Comparison of ENCODE assay signal across 1 cellular context in genomic region chr16:22193134-22193411, GRCh38.
TF ChIP-seq lines count a peak whose summit lies in the region.

No MANE protein-coding gene starts in this region.

TF ChIP-seq in HepG2, 621 proteins besides CTCF, POLR2A, EP300 and RAD21 (continues in another document):
- TF ChIP-seq REXO4 (CRISPR knock-in tag; IDR thresholded peaks at IDR 0.05; ENCODE audit: borderline replicate concordance) (no peak), MED1 (CRISPR knock-in tag; IDR thresholded peaks at IDR 0.05) (no peak), ZMYM3 (CRISPR knock-in tag; IDR thresholded peaks at IDR 0.05) (peak; percentile 31; the same call in 1 of the 2 replicates), ZNF615 (CRISPR knock-in tag; IDR thresholded peaks at IDR 0.05; ENCODE audit: borderline replicate concordance) (no peak), NR2F6 (IDR thresholded peaks at IDR 0.05) (no peak), NR2F6 (CRISPR knock-in tag; IDR thresholded peaks at IDR 0.05) (no peak), HOXA3 (CRISPR knock-in tag; IDR thresholded peaks at IDR 0.05) (no peak), POGK (CRISPR knock-in tag; conservative IDR thresholded peaks at IDR 0.05) (0 out of 2 replicates have a peak, but pooled peaks have one; percentile 1), MAZ (IDR thresholded peaks at IDR 0.05; ENCODE audit: borderline replicate concordance, low read depth, low read length) (no peak), MAZ (CRISPR knock-in tag; IDR thresholded peaks at IDR 0.05; ENCODE audit: low read depth) (no peak), PHB2 (IDR thresholded peaks at IDR 0.05; ENCODE audit: partially characterized antibody) (no peak), MYPOP (CRISPR knock-in tag; IDR thresholded peaks at IDR 0.05) (no peak), ZC3H4 (CRISPR knock-in tag; IDR thresholded peaks at IDR 0.05; ENCODE audit: borderline replicate concordance) (0 out of 2 replicates have a peak, but pooled peaks have one; percentile 43), ZNF30 (CRISPR knock-in tag; IDR thresholded peaks at IDR 0.05) (no peak), ZNF343 (CRISPR knock-in tag; IDR thresholded peaks at IDR 0.05) (no peak), ADNP (CRISPR knock-in tag; IDR thresholded peaks at IDR 0.05) (peak; percentile 74), SNRNP70 (IDR thresholded peaks at IDR 0.05; ENCODE audit: low read depth, low read length) (no peak), ZNF460 (CRISPR knock-in tag; IDR thresholded peaks at IDR 0.05; ENCODE audit: borderline replicate concordance) (no peak), NR2C2 (CRISPR knock-in tag; IDR thresholded peaks at IDR 0.05; ENCODE audit: borderline replicate concordance) (no peak), FOSL2 (CRISPR knock-in tag; IDR thresholded peaks at IDR 0.05) (no peak), SRSF4 (IDR thresholded peaks at IDR 0.05; ENCODE audit: low read depth, low read length, poor library complexity, severe bottlenecking) (no peak), FOXK1 (CRISPR knock-in tag; IDR thresholded peaks at IDR 0.05; ENCODE audit: borderline replicate concordance, low read depth) (no peak), RORA (CRISPR knock-in tag; IDR thresholded peaks at IDR 0.05) (no peak), BCL6 (CRISPR knock-in tag; IDR thresholded peaks at IDR 0.05) (no peak), ZNF562 (CRISPR knock-in tag; IDR thresholded peaks at IDR 0.05; ENCODE audit: borderline replicate concordance) (no peak), RXRA (CRISPR knock-in tag; IDR thresholded peaks at IDR 0.05) (no peak), HDAC2 (CRISPR knock-in tag; IDR thresholded peaks at IDR 0.05) (no peak), GATA4 (IDR thresholded peaks at IDR 0.05; ENCODE audit: borderline replicate concordance, low read depth) (no peak), IRF1 (CRISPR knock-in tag; IDR thresholded peaks at IDR 0.05; ENCODE audit: low read depth) (no peak), PAF1 (CRISPR knock-in tag; IDR thresholded peaks at IDR 0.05) (no peak), ARID4A (CRISPR knock-in tag; IDR thresholded peaks at IDR 0.05; ENCODE audit: borderline replicate concordance) (no peak), ZSCAN30 (CRISPR knock-in tag; IDR thresholded peaks at IDR 0.05) (no peak), TRAFD1 (CRISPR knock-in tag; IDR thresholded peaks at IDR 0.05; ENCODE audit: borderline replicate concordance) (no peak), ZMYM4 (CRISPR knock-in tag; IDR thresholded peaks at IDR 0.05) (no peak), ZZZ3 (CRISPR knock-in tag; IDR thresholded peaks at IDR 0.05; ENCODE audit: borderline replicate concordance) (no peak), KDM3A (CRISPR knock-in tag; IDR thresholded peaks at IDR 0.05; ENCODE audit: low read depth) (no peak), ZNF670 (CRISPR knock-in tag; IDR thresholded peaks at IDR 0.05; ENCODE audit: borderline replicate concordance) (no peak), HIVEP1 (CRISPR knock-in tag; IDR thresholded peaks at IDR 0.05) (no peak), NFYB (CRISPR knock-in tag; IDR thresholded peaks at IDR 0.05) (no peak), TBX2 (CRISPR knock-in tag; IDR thresholded peaks at IDR 0.05; ENCODE audit: borderline replicate concordance) (no peak), CBX1 (IDR thresholded peaks at IDR 0.05; ENCODE audit: low read depth) (no peak), SMAD1 (CRISPR knock-in tag; IDR thresholded peaks at IDR 0.05; ENCODE audit: borderline replicate concordance, low read depth) (no peak), PCBP2 (optimal IDR thresholded peaks at IDR 0.05; ENCODE audit: low read depth, low read length, poor library complexity, severe bottlenecking) (no peak), BHLHE40 (IDR thresholded peaks at IDR 0.05; ENCODE audit: low read length) (no peak), SP4 (CRISPR knock-in tag; IDR thresholded peaks at IDR 0.05) (0 out of 2 replicates have a peak, but pooled peaks have one; percentile 26), KAT7 (CRISPR knock-in tag; IDR thresholded peaks at IDR 0.05; ENCODE audit: borderline replicate concordance) (no peak), ZNF546 (CRISPR knock-in tag; conservative IDR thresholded peaks at IDR 0.05) (no peak), ZNF7 (CRISPR knock-in tag; IDR thresholded peaks at IDR 0.05) (no peak), ZNF234 (CRISPR knock-in tag; conservative IDR thresholded peaks at IDR 0.05) (0 out of 2 replicates have a peak, but pooled peaks have one; percentile 42), FIP1L1 (IDR thresholded peaks at IDR 0.05; ENCODE audit: borderline replicate concordance, insufficient read depth, low read depth, low read length) (no peak)
- TF ChIP-seq, protein P1, sequence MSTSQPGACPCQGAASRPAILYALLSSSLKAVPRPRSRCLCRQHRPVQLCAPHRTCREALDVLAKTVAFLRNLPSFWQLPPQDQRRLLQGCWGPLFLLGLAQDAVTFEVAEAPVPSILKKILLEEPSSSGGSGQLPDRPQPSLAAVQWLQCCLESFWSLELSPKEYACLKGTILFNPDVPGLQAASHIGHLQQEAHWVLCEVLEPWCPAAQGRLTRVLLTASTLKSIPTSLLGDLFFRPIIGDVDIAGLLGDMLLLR (CRISPR knock-in tag; IDR thresholded peaks at IDR 0.05) = no peak
- TF ChIP-seq, protein P2, sequence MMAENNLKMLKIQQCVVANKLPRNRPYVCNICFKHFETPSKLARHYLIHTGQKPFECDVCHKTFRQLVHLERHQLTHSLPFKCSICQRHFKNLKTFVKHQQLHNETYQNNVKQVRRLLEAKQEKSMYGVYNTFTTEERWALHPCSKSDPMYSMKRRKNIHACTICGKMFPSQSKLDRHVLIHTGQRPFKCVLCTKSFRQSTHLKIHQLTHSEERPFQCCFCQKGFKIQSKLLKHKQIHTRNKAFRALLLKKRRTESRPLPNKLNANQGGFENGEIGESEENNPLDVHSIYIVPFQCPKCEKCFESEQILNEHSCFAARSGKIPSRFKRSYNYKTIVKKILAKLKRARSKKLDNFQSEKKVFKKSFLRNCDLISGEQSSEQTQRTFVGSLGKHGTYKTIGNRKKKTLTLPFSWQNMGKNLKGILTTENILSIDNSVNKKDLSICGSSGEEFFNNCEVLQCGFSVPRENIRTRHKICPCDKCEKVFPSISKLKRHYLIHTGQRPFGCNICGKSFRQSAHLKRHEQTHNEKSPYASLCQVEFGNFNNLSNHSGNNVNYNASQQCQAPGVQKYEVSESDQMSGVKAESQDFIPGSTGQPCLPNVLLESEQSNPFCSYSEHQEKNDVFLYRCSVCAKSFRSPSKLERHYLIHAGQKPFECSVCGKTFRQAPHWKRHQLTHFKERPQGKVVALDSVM (CRISPR knock-in tag; IDR thresholded peaks at IDR 0.05) = peak; percentile 85; the same call in 1 of the 2 replicates
- TF ChIP-seq, protein P3, sequence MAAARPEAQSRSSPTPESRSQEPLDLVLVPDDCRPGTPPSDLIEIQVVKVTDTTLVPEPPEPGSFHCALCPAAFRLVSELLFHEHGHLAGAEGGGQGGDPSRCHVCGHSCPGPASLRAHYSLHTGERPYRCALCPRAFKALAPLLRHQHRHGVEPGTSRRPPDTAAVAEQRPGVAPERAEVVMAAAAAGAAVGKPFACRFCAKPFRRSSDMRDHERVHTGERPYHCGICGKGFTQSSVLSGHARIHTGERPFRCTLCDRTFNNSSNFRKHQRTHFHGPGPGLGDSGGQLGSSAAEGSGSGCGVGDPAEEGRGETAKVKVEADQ (CRISPR knock-in tag; IDR thresholded peaks at IDR 0.05; ENCODE audit: borderline replicate concordance) = no peak
- TF ChIP-seq, protein P4, sequence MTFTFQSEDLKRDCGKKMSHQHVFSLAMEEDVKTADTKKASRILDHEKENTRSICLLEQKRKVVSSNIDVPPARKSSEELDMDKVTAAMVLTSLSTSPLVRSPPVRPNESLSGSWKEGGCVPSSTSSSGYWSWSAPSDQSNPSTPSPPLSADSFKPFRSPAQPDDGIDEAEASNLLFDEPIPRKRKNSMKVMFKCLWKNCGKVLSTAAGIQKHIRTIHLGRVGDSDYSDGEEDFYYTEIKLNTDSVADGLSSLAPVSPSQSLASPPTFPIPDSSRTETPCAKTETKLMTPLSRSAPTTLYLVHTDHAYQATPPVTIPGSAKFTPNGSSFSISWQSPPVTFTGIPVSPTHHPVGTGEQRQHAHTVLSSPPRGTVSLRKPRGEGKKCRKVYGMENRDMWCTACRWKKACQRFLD (CRISPR knock-in tag; IDR thresholded peaks at IDR 0.05; ENCODE audit: borderline replicate concordance) = no peak
- TF ChIP-seq, protein P5, sequence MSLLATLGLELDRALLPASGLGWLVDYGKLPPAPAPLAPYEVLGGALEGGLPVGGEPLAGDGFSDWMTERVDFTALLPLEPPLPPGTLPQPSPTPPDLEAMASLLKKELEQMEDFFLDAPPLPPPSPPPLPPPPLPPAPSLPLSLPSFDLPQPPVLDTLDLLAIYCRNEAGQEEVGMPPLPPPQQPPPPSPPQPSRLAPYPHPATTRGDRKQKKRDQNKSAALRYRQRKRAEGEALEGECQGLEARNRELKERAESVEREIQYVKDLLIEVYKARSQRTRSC (CRISPR knock-in tag; IDR thresholded peaks at IDR 0.05; ENCODE audit: low read depth) = no peak
- TF ChIP-seq, protein P6, sequence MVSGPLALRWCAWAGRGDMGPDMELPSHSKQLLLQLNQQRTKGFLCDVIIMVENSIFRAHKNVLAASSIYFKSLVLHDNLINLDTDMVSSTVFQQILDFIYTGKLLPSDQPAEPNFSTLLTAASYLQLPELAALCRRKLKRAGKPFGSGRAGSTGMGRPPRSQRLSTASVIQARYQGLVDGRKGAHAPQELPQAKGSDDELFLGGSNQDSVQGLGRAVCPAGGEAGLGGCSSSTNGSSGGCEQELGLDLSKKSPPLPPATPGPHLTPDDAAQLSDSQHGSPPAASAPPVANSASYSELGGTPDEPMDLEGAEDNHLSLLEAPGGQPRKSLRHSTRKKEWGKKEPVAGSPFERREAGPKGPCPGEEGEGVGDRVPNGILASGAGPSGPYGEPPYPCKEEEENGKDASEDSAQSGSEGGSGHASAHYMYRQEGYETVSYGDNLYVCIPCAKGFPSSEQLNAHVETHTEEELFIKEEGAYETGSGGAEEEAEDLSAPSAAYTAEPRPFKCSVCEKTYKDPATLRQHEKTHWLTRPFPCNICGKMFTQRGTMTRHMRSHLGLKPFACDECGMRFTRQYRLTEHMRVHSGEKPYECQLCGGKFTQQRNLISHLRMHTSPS (CRISPR knock-in tag; IDR thresholded peaks at IDR 0.05; ENCODE audit: low read depth) = no peak
